In the genomic region with DNA sequence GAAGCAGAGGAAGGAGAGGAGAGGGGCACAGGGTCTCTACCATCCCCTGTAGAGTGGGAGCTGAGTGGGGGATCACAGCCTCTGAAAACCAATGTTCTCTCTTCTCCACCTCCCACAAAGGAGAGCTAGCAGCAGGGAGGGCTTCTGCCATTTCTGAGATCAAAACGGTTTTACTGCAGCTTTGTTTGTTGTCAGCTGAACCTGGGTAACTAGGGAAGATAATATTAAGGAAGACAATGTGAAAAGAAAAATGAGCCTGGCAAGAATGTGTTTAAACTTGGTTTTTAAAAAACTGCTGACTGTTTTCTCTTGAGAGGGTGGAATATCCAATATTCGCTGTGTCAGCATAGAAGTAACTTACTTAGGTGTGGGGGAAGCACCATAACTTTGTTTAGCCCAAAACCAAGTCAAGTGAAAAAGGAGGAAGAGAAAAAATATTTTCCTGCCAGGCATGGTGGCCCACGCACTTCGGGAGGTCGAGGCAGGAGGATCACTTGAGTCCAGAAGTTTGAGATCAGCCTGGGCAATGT, we compare ENCODE assay signal across 14 cellular contexts. TPM values are rescaled to one million over a fixed set of nuclear protein-coding genes. Genes with fewer than 3 reads are reported as not detected.
DNase-seq lines count a peak whose midpoint lies in the region; ATAC-seq and TF ChIP-seq lines count a peak whose summit lies in the region.
"Had no signal": no experiment of that assay in that cellular context is flagged by ENCODE, and none has a peak within 500 bp of the region (broad histone marks: within the 10 kb centered on the region; RNA-seq: fewer than 3 reads in every experiment).

No MANE protein-coding gene starts in this region.

- CTCF ChIA-PET in HEK293 (lab: Yijun Ruan, JAX): interaction anchor here (0.6 to 0.7 kb wide), 2 partner anchors 80 to 591 kb away, joined by 3 read pairs; no protein-coding TSS in a partner anchor

- H3K9me3 ChIP-seq in BLaER1 (no peaks in the 10 kb centered on the region), HEK293 (ENCODE audit: control insufficient read depth, insufficient read depth, low read depth, low read length) (no peaks in the 10 kb centered on the region), neuronal stem cell (replicated peaks in 1 of 2; ENCODE audit: control insufficient read depth in 2 of 2, insufficient read depth in 1 of 2, low read depth in 1 of 2, low read length in 2 of 2) (no peaks in the 10 kb centered on the region)
- H3K9me3 ChIP-seq: BLaER1 treated with 17β-estradiol and CSF1 and Interleukin-3, amounts not matched to agents 10 nM and 100 nM; HAP-1 had no signal

- POLR2A ChIA-PET in HEK293 (lab: Yijun Ruan, JAX): no interaction called here

- H3K4ac ChIP-seq in neuronal stem cell (ENCODE audit: low read length): no peak overlapping the region

- no peaks in the 10 kb centered on the region for H3K79me1 ChIP-seq in neuronal stem cell (ENCODE audit: low read depth, low read length)

- H2BK120ac ChIP-seq in neuronal stem cell (ENCODE audit: low read depth, low read length): no peak overlapping the region

- H3K4me1 ChIP-seq in BLaER1 (peaks cover 19% of the 10 kb centered on the region), HEK293 (ENCODE audit: control insufficient read depth, insufficient read depth, low read length) (no peaks in the 10 kb centered on the region), neuronal stem cell (ENCODE audit: control insufficient read depth in 2 of 2, insufficient read depth in 1 of 2, low read depth in 1 of 2, low read length in 2 of 2) (peaks cover 0 to 8% of the 10 kb centered on the region in 2 donors)
- H3K4me1 ChIP-seq: HAP-1 had no signal

- no peak overlapping the region for H4K8ac ChIP-seq in neuronal stem cell (ENCODE audit: low read depth, low read length)

- H2AK5ac ChIP-seq in neuronal stem cell (ENCODE audit: low read depth, low read length): no peak overlapping the region

- no peaks in the 10 kb centered on the region for H4K20me1 ChIP-seq in BLaER1

- 0 out of 2 replicates have a peak overlapping the region, but pooled peaks have one; percentile 12 for H3K4me2 ChIP-seq in BLaER1
- H3K4me2 ChIP-seq in neuronal stem cell (ENCODE audit: insufficient read depth, low read length, poor library complexity, severe bottlenecking): no peak overlapping the region

- H2BK12ac ChIP-seq in neuronal stem cell (ENCODE audit: low read length): no peak overlapping the region

- H3K4me3 ChIP-seq in BLaER1 (no peak overlapping the region), HEK293 (ENCODE audit: low read depth, low read length) (no peak overlapping the region), neuronal stem cell (ENCODE audit: low read length in 2 of 2) (no peak overlapping the region)
- H3K4me3 ChIP-seq: BLaER1 treated with 17β-estradiol and CSF1 and Interleukin-3, amounts not matched to agents 10 nM and 100 nM; HAP-1; lung had no signal

- H3K36me3 ChIP-seq in BLaER1 (no peaks in the 10 kb centered on the region), HEK293 (ENCODE audit: control insufficient read depth in 2 of 2, insufficient read depth in 1 of 2, low read length in 2 of 2) (no peaks in the 10 kb centered on the region), neuronal stem cell (replicated peaks in 1 of 2; ENCODE audit: control insufficient read depth in 2 of 2, insufficient read depth in 2 of 2, low read length in 2 of 2) (no peaks in the 10 kb centered on the region)
- H3K36me3 ChIP-seq: HAP-1 had no signal

- H3K14ac ChIP-seq in neuronal stem cell (ENCODE audit: low read length): no peak overlapping the region

- no peak overlapping the region for H2BK15ac ChIP-seq in neuronal stem cell (ENCODE audit: low read length)

- no peak overlapping the region for H4K91ac ChIP-seq in neuronal stem cell (ENCODE audit: low read depth, low read length, poor library complexity)

- WGBS in neuronal stem cell (ENCODE audit: extremely low coverage in 2 of 2, insufficient read length in 2 of 2, insufficient replicate concordance in 1 of 2), 2 donors: no CpG with 5 or more reads among the region's 5 CpGs

- ATAC-seq in GM18870 (IDR thresholded peaks at IDR 0.05; ENCODE audit: unreplicated experiment) (no peak), GM21619 (IDR thresholded peaks at IDR 0.05; ENCODE audit: unreplicated experiment) (no peak)

- H3K23ac ChIP-seq in neuronal stem cell (ENCODE audit: low read depth, low read length, poor library complexity): no peak overlapping the region

- H3K27ac ChIP-seq in BLaER1 (no peak overlapping the region), HEK293 (ENCODE audit: extremely low read depth, low read depth, low read length) (no peak overlapping the region), neuronal stem cell (replicated peaks; ENCODE audit: low read length) (no peak overlapping the region)

- TF ChIP-seq CTCF in HEK293 (tag by site-specific recombination; IDR thresholded peaks at IDR 0.05): no peak

- no peak overlapping the region for H3K9ac ChIP-seq in BLaER1
- H3K9ac ChIP-seq in neuronal stem cell (ENCODE audit: low read depth, low read length, poor library complexity): no peak overlapping the region

- H2BK5ac ChIP-seq in neuronal stem cell (ENCODE audit: low read length): no peak overlapping the region

- DNase-seq in central memory CD4-positive, alpha-beta T cell: peak; percentile 22
- no peak for DNase-seq in neuronal stem cell (ENCODE audit: low spot score)
- DNase-seq in DMS 273 (lab: John Stamatoyannopoulos, UW; ENCODE audit: unreplicated experiment): no peak
- no peak for DNase-seq in D341Med (ENCODE audit: low spot score)
- DNase-seq: activated CD4-positive, alpha-beta T cell treated with anti-CD3 and anti-CD28 coated beads for 48 hours; activated effector memory CD4-positive, alpha-beta T cell treated with Interleukin-2 at 50 U/mL for 16 hours; NCI-H1105 had no signal

- no peak overlapping the region for H3K18ac ChIP-seq in neuronal stem cell (ENCODE audit: low read length)

- no peaks in the 10 kb centered on the region for H3K27me3 ChIP-seq in BLaER1
- no peaks in the 10 kb centered on the region for H3K27me3 ChIP-seq in neuronal stem cell (ENCODE audit: control insufficient read depth in 3 of 3, insufficient read depth in 3 of 3, low read depth in 1 of 3, low read length in 3 of 3)
- H3K27me3 ChIP-seq: BLaER1 treated with 17β-estradiol and CSF1 and Interleukin-3, amounts not matched to agents 10 nM and 100 nM had no signal

- peak overlapping the region; percentile 17 for H2AFZ ChIP-seq in neuronal stem cell (ENCODE audit: low read length)

TF ChIP-seq in HEK293, 187 proteins besides CTCF, POLR2A, EP300 and RAD21:
- TF ChIP-seq, protein P1, sequence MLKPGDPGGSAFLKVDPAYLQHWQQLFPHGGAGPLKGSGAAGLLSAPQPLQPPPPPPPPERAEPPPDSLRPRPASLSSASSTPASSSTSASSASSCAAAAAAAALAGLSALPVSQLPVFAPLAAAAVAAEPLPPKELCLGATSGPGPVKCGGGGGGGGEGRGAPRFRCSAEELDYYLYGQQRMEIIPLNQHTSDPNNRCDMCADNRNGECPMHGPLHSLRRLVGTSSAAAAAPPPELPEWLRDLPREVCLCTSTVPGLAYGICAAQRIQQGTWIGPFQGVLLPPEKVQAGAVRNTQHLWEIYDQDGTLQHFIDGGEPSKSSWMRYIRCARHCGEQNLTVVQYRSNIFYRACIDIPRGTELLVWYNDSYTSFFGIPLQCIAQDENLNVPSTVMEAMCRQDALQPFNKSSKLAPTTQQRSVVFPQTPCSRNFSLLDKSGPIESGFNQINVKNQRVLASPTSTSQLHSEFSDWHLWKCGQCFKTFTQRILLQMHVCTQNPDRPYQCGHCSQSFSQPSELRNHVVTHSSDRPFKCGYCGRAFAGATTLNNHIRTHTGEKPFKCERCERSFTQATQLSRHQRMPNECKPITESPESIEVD (tag by site-specific recombination; IDR thresholded peaks at IDR 0.05): no peak
- peak; percentile 36; the same call in 1 of the 2 replicates for TF ChIP-seq GLIS1 (tag by site-specific recombination; IDR thresholded peaks at IDR 0.05)

RNA-seq across cellular contexts. Expression of a gene that starts 35.8 kb away (rescaled TPM):
- polyA plus RNA-seq in neuronal stem cell (2013, experiment 1 of 2): not detected
- polyA plus RNA-seq in neuronal stem cell (2013, experiment 2 of 2): not detected

RNA-seq across cellular contexts. Expression of a gene that starts 36.0 kb away (rescaled TPM):
- polyA plus RNA-seq in neuronal stem cell (2013, experiment 1 of 2): 0.10 TPM
- polyA plus RNA-seq in neuronal stem cell (2013, experiment 2 of 2): 0.03 TPM
